In the genomic region with DNA sequence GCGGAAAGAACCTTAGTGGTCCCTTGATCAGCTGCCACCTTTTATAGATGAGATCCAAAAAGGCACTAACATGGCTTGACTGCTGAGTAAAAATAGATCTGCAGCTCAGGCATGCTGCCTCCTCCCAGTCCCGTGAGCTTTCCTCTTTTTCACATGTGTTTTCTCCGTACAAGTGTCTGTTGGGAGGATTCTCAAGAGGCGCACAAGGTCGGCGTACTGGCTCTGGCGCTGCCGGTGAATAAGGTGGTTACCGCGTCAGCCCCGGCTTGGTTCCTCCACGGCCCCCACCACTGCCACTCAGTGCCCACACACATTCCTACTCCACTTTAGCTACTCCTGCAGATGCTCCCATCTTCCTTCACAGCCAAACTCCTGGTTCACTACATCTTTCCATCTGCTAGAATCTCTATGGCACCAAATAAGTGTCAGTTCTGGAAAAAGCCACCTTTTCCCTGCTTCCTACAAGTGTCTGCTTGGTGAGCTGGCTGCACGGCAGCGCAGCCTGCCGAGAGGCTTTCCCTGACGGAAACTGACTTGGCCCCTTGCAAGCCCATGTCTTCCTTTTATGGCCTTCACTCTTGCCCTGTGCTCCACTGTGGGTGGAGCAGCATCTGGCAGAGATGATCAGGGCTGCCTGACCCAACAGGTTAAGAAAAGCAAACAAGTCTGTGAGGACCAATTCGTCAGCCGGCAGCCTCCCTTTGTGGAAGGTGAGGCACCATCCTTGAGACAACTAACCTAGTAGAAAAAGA, we compare ENCODE assay signal across 11 cellular contexts.
DNase-seq lines count a peak whose midpoint lies in the region; TF ChIP-seq lines count a peak whose summit lies in the region.
"Had no signal": no experiment of that assay in that cellular context is flagged by ENCODE, and none has a peak within 500 bp of the region (broad histone marks: within the 10 kb centered on the region; RNA-seq: fewer than 3 reads in every experiment).

No MANE protein-coding gene starts in this region.

- H3K27me3 Mint-ChIP-seq in activated naive CD4-positive, alpha-beta T cell treated with anti-CD3 and anti-CD28 coated beads for 36 hours (ENCODE audit: low read depth) = no peaks in the 10 kb centered on the region
- no peaks in the 10 kb centered on the region for H3K27me3 Mint-ChIP-seq in nephron (ENCODE audit: low read depth)
- H3K27me3 Mint-ChIP-seq: activated B cell treated with CpG ODN at 0.5 μM for 24 hours had no signal

- peaks cover 0 to 32% of the 10 kb centered on the region in 2 donors for H3K36me3 ChIP-seq in vagina

- H3K4me3 ChIP-seq in fibroblast of mammary gland (ENCODE audit: control insufficient read depth, low read depth, low read length) (no peak overlapping the region), vagina (no peak overlapping the region)
- H3K4me3 ChIP-seq: HAP-1 had no signal

- H3K36me3 Mint-ChIP-seq in activated naive CD4-positive, alpha-beta T cell treated with anti-CD3 and anti-CD28 coated beads for 36 hours (ENCODE audit: low read depth) = peaks cover 29% of the 10 kb centered on the region
- peaks cover 62% of the 10 kb centered on the region for H3K36me3 Mint-ChIP-seq in nephron (ENCODE audit: low read depth)

- no peak overlapping the region for H3K4me3 Mint-ChIP-seq in activated naive CD4-positive, alpha-beta T cell treated with anti-CD3 and anti-CD28 coated beads for 36 hours
- peak overlapping the region; percentile 28 to 44 (median 29) for H3K4me3 Mint-ChIP-seq in nephron
- H3K4me3 Mint-ChIP-seq: activated B cell treated with CpG ODN at 0.5 μM for 24 hours had no signal

- peak overlapping the region; percentile 9 for H3K27ac Mint-ChIP-seq in activated naive CD4-positive, alpha-beta T cell treated with anti-CD3 and anti-CD28 coated beads for 36 hours
- H3K27ac Mint-ChIP-seq in nephron = peak overlapping the region; percentile 61 to 84 (median 74)

- CTCF ChIA-PET in activated naive CD4-positive, alpha-beta T cell treated with anti-CD3 and anti-CD28 coated beads for 36 hours (lab: Charles Lee) = interaction anchor here (0.8 to 4.7 kb wide), 4 partner anchors 28 to 199 kb away, joined by 3 to 24 read pairs (median 4); no protein-coding TSS in a partner anchor

- intact Hi-C loops in activated naive CD4-positive, alpha-beta T cell treated with anti-CD3 and anti-CD28 coated beads for 36 hours (cut with micrococcal nuclease) = no loop called here
- intact Hi-C loops in vagina (cut with DNase I) = no loop called here

- H3K27me3 ChIP-seq in vagina = no peaks in the 10 kb centered on the region

- TF ChIP-seq CTCF in fibroblast of mammary gland (conservative IDR thresholded peaks at IDR 0.05; ENCODE audit: control insufficient read depth, insufficient read depth, low read depth, low read length) (peak; percentile 13), nephron (IDR thresholded peaks at IDR 0.05; ENCODE audit: unreplicated experiment in 3 of 3) (no peak), vagina (IDR thresholded peaks at IDR 0.05) (no peak)

- no peaks in the 10 kb centered on the region for H3K9me3 ChIP-seq in vagina
- H3K9me3 ChIP-seq: HAP-1 had no signal

- H3K27ac ChIP-seq in vagina = peak overlapping the region; percentile 68

- no peaks in the 10 kb centered on the region for H3K9me3 Mint-ChIP-seq in activated naive CD4-positive, alpha-beta T cell treated with anti-CD3 and anti-CD28 coated beads for 36 hours
- H3K9me3 Mint-ChIP-seq in nephron = no peaks in the 10 kb centered on the region
- H3K9me3 Mint-ChIP-seq: activated B cell treated with CpG ODN at 0.5 μM for 24 hours had no signal

- H3K4me1 ChIP-seq in vagina = peaks cover 51% of the 10 kb centered on the region

- no peak for DNase-seq in activated naive CD4-positive, alpha-beta T cell treated with anti-CD3 and anti-CD28 coated beads for 36 hours
- DNase-seq in activated naive CD4-positive, alpha-beta T cell treated with Interleukin-2 at 50 U/mL for 16 hours = no peak
- DNase-seq in fibroblast of mammary gland (ENCODE audit: low read depth) = peak; percentile 80
- no peak for DNase-seq in vagina (ENCODE audit: extremely low spot score in 2 of 2)
- DNase-seq in NCI-H446 treated with DMSO at 0.1 percent for 48 hours (lab: John Stamatoyannopoulos, UW) = no peak
- DNase-seq in pons (ENCODE audit: low spot score) = no peak
- no peak for DNase-seq in NCI-H1105 (lab: John Stamatoyannopoulos, UW)
- DNase-seq: activated B cell treated with CpG ODN at 0.5 μM for 24 hours, NCI-H345 had no signal

- peaks cover 22% of the 10 kb centered on the region for H3K4me1 Mint-ChIP-seq in activated naive CD4-positive, alpha-beta T cell treated with anti-CD3 and anti-CD28 coated beads for 36 hours (ENCODE audit: low read depth)
- peaks cover 62% of the 10 kb centered on the region for H3K4me1 Mint-ChIP-seq in nephron

- no peak for TF ChIP-seq POLR2A in vagina (IDR thresholded peaks at IDR 0.05)
